In the genomic region with DNA sequence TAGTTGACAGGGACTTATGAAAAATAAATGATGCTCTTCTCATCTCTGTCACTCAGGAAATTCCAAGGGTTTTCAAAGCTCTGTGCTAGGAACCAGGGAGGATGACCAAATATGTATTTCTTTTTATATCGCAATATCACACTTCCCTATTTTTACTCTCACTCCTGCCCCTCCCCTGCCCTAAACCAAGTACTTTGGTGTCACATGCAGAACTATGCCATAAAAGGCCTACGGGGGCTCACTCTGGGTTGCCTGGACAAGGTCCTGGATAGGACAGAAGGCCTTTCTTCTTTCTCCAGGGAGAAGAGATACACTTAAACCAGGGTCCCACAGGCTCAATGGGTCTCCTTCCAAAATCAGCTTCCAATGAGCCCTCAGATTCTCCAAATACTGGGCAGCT, we compare ENCODE assay signal across 22 cellular contexts. TPM values are rescaled to one million over a fixed set of nuclear protein-coding genes. Genes with fewer than 3 reads are reported as not detected.
DNase-seq lines count a peak whose midpoint lies in the region; ATAC-seq and TF ChIP-seq lines count a peak whose summit lies in the region.
"Had no signal": no experiment of that assay in that cellular context is flagged by ENCODE, and none has a peak within 500 bp of the region (broad histone marks: within the 10 kb centered on the region; RNA-seq: fewer than 3 reads in every experiment).

No MANE protein-coding gene starts in this region.

- no peaks in the 10 kb centered on the region for H3K27me3 Mint-ChIP-seq in activated CD4-positive, alpha-beta T cell treated with anti-CD3 and anti-CD28 coated beads for 36 hours
- H3K27me3 Mint-ChIP-seq in activated naive CD8-positive, alpha-beta T cell treated with anti-CD3 and anti-CD28 coated beads for 36 hours: no peaks in the 10 kb centered on the region
- H3K27me3 Mint-ChIP-seq in naive thymus-derived CD4-positive, alpha-beta T cell: no peaks in the 10 kb centered on the region
- H3K27me3 Mint-ChIP-seq: activated T-helper 17 cell treated with anti-CD3 and anti-CD28 coated beads, Interleukin-2, amount 50 U/mL, for 72 hours; stimulated activated naive CD8-positive, alpha-beta T cell treated with anti-CD3 and anti-CD28 coated beads, Interleukin-15, amount 100 ng/mL, for 72 hours had no signal

- no peak for ATAC-seq in activated CD4-positive, alpha-beta T cell treated with anti-CD3 and anti-CD28 coated beads for 36 hours
- ATAC-seq in naive thymus-derived CD4-positive, alpha-beta T cell: peak; percentile 14
- ATAC-seq: activated T-helper 17 cell treated with anti-CD3 and anti-CD28 coated beads, Interleukin-2, amount 50 U/mL, for 72 hours; stimulated activated naive CD8-positive, alpha-beta T cell treated with anti-CD3 and anti-CD28 coated beads, Interleukin-15, amount 100 ng/mL, for 72 hours had no signal

- H3K9me3 Mint-ChIP-seq in activated CD4-positive, alpha-beta T cell treated with anti-CD3 and anti-CD28 coated beads for 36 hours (ENCODE audit: low read depth): no peaks in the 10 kb centered on the region
- H3K9me3 Mint-ChIP-seq in activated naive CD8-positive, alpha-beta T cell treated with anti-CD3 and anti-CD28 coated beads for 36 hours: no peaks in the 10 kb centered on the region
- peaks cover 0 to 6% (median 0%) of the 10 kb centered on the region in 11 donors for H3K9me3 Mint-ChIP-seq in naive thymus-derived CD4-positive, alpha-beta T cell
- H3K9me3 Mint-ChIP-seq: activated T-helper 17 cell treated with anti-CD3 and anti-CD28 coated beads, Interleukin-2, amount 50 U/mL, for 72 hours; stimulated activated naive CD8-positive, alpha-beta T cell treated with anti-CD3 and anti-CD28 coated beads, Interleukin-15, amount 100 ng/mL, for 72 hours had no signal

- H3K27ac ChIP-seq in naive thymus-derived CD4-positive, alpha-beta T cell (ENCODE audit: low read depth, low read length): no peak overlapping the region
- H3K27ac ChIP-seq: 22Rv1, pancreas had no signal

- H3K27me3 ChIP-seq in naive thymus-derived CD4-positive, alpha-beta T cell (ENCODE audit: control insufficient read depth in 2 of 2, insufficient read depth in 2 of 2, low read length in 2 of 2): no peaks in the 10 kb centered on the region
- H3K27me3 ChIP-seq: pancreas had no signal

- CTCF ChIA-PET in activated CD4-positive, alpha-beta T cell treated with anti-CD3 and anti-CD28 coated beads for 36 hours (lab: Charles Lee): interaction anchor here (0.9 to 1.4 kb wide), 2 partner anchors 9 to 42 kb away, joined by 3 read pairs; a partner anchor contains a TSS
- CTCF ChIA-PET in naive thymus-derived CD4-positive, alpha-beta T cell (lab: Charles Lee): no interaction called here

- no peaks in the 10 kb centered on the region for H3K9me3 ChIP-seq in naive thymus-derived CD4-positive, alpha-beta T cell (ENCODE audit: control insufficient read depth in 2 of 3, low read length in 3 of 3)
- H3K9me3 ChIP-seq: HAP-1, MG63, pancreas had no signal

- TF ChIP-seq CTCF in NB4 (IDR thresholded peaks at IDR 0.05; ENCODE audit: low read depth, low read length): no peak

- peaks cover 0 to 41% of the 10 kb centered on the region in 2 donors for H3K4me1 ChIP-seq in naive thymus-derived CD4-positive, alpha-beta T cell (ENCODE audit: control insufficient read depth in 2 of 2, insufficient read depth in 2 of 2, low read length in 2 of 2)
- H3K4me1 ChIP-seq: HAP-1, pancreas had no signal

- DNase-seq in activated CD4-positive, alpha-beta T cell treated with anti-CD3 and anti-CD28 coated beads for 36 hours: no peak
- no peak for DNase-seq in activated CD4-positive, alpha-beta T cell treated with anti-CD3 and anti-CD28 coated beads for 4 hours
- peak; percentile 73 for DNase-seq in NB4 (ENCODE audit: low read depth)
- DNase-seq in activated naive CD8-positive, alpha-beta T cell treated with anti-CD3 and anti-CD28 coated beads for 36 hours: no peak
- DNase-seq in naive thymus-derived CD4-positive, alpha-beta T cell: no peak
- no peak for DNase-seq in KG1 (lab: John Stamatoyannopoulos, UW)
- DNase-seq in occipital lobe (lab: John Stamatoyannopoulos, UW): no peak
- DNase-seq in activated gamma-delta T cell (lab: John Stamatoyannopoulos, UW): no peak
- DNase-seq: amniotic stem cell; GDM1; hippocampal formation; MG63; NCI-H2029; NCI-H446 treated with DMSO at 0.1 percent for 48 hours; pancreas; SHP77 treated with DMSO at 0.1 percent for 48 hours; stimulated activated naive CD8-positive, alpha-beta T cell treated with anti-CD3 and anti-CD28 coated beads, Interleukin-15, amount 100 ng/mL, for 72 hours; T-helper 2 cell had no signal

- no peak for TF ChIP-seq POLR2A in NB4 (IDR thresholded peaks at IDR 0.05; ENCODE audit: extremely low read depth, insufficient read length)

- H3K4me3 ChIP-seq in NB4 (ENCODE audit: low read depth, low read length): no peak overlapping the region
- no peak overlapping the region for H3K4me3 ChIP-seq in naive thymus-derived CD4-positive, alpha-beta T cell (ENCODE audit: low read length)
- H3K4me3 ChIP-seq: HAP-1, MG63, pancreas had no signal

- peaks cover 45% of the 10 kb centered on the region for H3K4me1 Mint-ChIP-seq in activated CD4-positive, alpha-beta T cell treated with anti-CD3 and anti-CD28 coated beads for 36 hours
- peaks cover 46% of the 10 kb centered on the region for H3K4me1 Mint-ChIP-seq in activated naive CD8-positive, alpha-beta T cell treated with anti-CD3 and anti-CD28 coated beads for 36 hours
- peaks cover 38 to 78% (median 65%) of the 10 kb centered on the region in 7 donors for H3K4me1 Mint-ChIP-seq in naive thymus-derived CD4-positive, alpha-beta T cell

- no peaks in the 10 kb centered on the region for H3K36me3 Mint-ChIP-seq in activated CD4-positive, alpha-beta T cell treated with anti-CD3 and anti-CD28 coated beads for 36 hours (ENCODE audit: low read depth)
- H3K36me3 Mint-ChIP-seq in activated naive CD8-positive, alpha-beta T cell treated with anti-CD3 and anti-CD28 coated beads for 36 hours: peaks cover 2% of the 10 kb centered on the region
- H3K36me3 Mint-ChIP-seq in naive thymus-derived CD4-positive, alpha-beta T cell: peaks cover 5 to 13% (median 9%) of the 10 kb centered on the region in 5 donors

- intact Hi-C loops in activated CD4-positive, alpha-beta T cell treated with anti-CD3 and anti-CD28 coated beads for 36 hours (cut with DNase I, micrococcal nuclease): loop anchor here in 1 of 2 experiments (10.0 kb wide), 1 partner anchor 160 kb away; no protein-coding TSS in a partner anchor
- intact Hi-C loops in naive thymus-derived CD4-positive, alpha-beta T cell (cut with micrococcal nuclease): no loop called here

- H3K36me3 ChIP-seq in naive thymus-derived CD4-positive, alpha-beta T cell (ENCODE audit: control insufficient read depth in 2 of 3, insufficient read depth in 3 of 3, low read length in 3 of 3): no peaks in the 10 kb centered on the region
- H3K36me3 ChIP-seq: HAP-1, MG63, pancreas had no signal

- H3K4me3 Mint-ChIP-seq in activated CD4-positive, alpha-beta T cell treated with anti-CD3 and anti-CD28 coated beads for 36 hours: no peak overlapping the region
- no peak overlapping the region for H3K4me3 Mint-ChIP-seq in activated naive CD8-positive, alpha-beta T cell treated with anti-CD3 and anti-CD28 coated beads for 36 hours
- peak overlapping the region in 2 of 10 donors; percentile 13 to 59 for H3K4me3 Mint-ChIP-seq in naive thymus-derived CD4-positive, alpha-beta T cell
- H3K4me3 Mint-ChIP-seq: activated T-helper 17 cell treated with anti-CD3 and anti-CD28 coated beads, Interleukin-2, amount 50 U/mL, for 72 hours; stimulated activated naive CD8-positive, alpha-beta T cell treated with anti-CD3 and anti-CD28 coated beads, Interleukin-15, amount 100 ng/mL, for 72 hours had no signal

- H3K27ac Mint-ChIP-seq in activated CD4-positive, alpha-beta T cell treated with anti-CD3 and anti-CD28 coated beads for 36 hours: peak overlapping the region; percentile 9
- peak overlapping the region; percentile 97 for H3K27ac Mint-ChIP-seq in activated naive CD8-positive, alpha-beta T cell treated with anti-CD3 and anti-CD28 coated beads for 36 hours
- H3K27ac Mint-ChIP-seq in naive thymus-derived CD4-positive, alpha-beta T cell: peak overlapping the region in 7 of 9 donors; percentile 13 to 99 (median 63)
- H3K27ac Mint-ChIP-seq: activated T-helper 17 cell treated with anti-CD3 and anti-CD28 coated beads, Interleukin-2, amount 50 U/mL, for 72 hours had no signal

- POLR2A ChIA-PET in activated CD4-positive, alpha-beta T cell treated with anti-CD3 and anti-CD28 coated beads for 36 hours (lab: Charles Lee): no interaction called here
- POLR2A ChIA-PET in naive thymus-derived CD4-positive, alpha-beta T cell (lab: Charles Lee): interaction anchor here (0.8 to 8.0 kb wide), 3 partner anchors 8 to 38 kb away, joined by 3 to 182 read pairs (median 3); a partner anchor contains a TSS

RNA-seq across cellular contexts. Expression of a gene that starts 8.3 kb away (rescaled TPM):
- total RNA-seq in activated CD4-positive, alpha-beta T cell treated with anti-CD3 and anti-CD28 coated beads for 36 hours: 10 to 100 TPM; 17.7 to 23.3 TPM
- total RNA-seq in activated naive CD8-positive, alpha-beta T cell treated with anti-CD3 and anti-CD28 coated beads for 36 hours: 10 to 100 TPM; 25.1 to 27.3 TPM
- 10 to 100 TPM; 37.4 to 78.3 (median 47.4) TPM for total RNA-seq in naive thymus-derived CD4-positive, alpha-beta T cell
- 100 to 1,000 TPM; 120 to 130 TPM for polyA plus RNA-seq in naive thymus-derived CD4-positive, alpha-beta T cell
- 71.3 TPM for total RNA-seq in occipital lobe
- total RNA-seq: dermis microvascular lymphatic vessel endothelial cell had no signal

Comparison
In these comparisons a context has a peak if more than half of its experiments do, and no peak if none do; other contexts are left out.
1. H3K27ac Mint-ChIP-seq: peak in every context shown above with its lines; median percentile 97 in activated naive CD8-positive, alpha-beta T cell treated with anti-CD3 and anti-CD28 coated beads for 36 hours; 63 in naive thymus-derived CD4-positive, alpha-beta T cell; 9 in activated CD4-positive, alpha-beta T cell treated with anti-CD3 and anti-CD28 coated beads for 36 hours.